In genomic region chr10:119207367-119207668, GRCh38 we compare ENCODE assay signal across 8 cellular contexts. TPM values are rescaled to one million over a fixed set of nuclear protein-coding genes. Genes with fewer than 3 reads are reported as not detected.
DNase-seq lines count a peak whose midpoint lies in the region; ATAC-seq and TF ChIP-seq lines count a peak whose summit lies in the region.

TSS of gene GRK5 (plus strand) at chr10:119207571. CDS start at chr10:119207918, 347 bp downstream.

- peak; percentile 51 for TF ChIP-seq POLR2A in prostate gland (IDR thresholded peaks at IDR 0.05)

- H3K27ac Mint-ChIP-seq in T-helper 17 cell: peak within 1 kb of the TSS; percentile 96

- peak within 1 kb of the TSS; percentile 95 for H3K4me3 Mint-ChIP-seq in T-helper 17 cell

- H3K4me3 ChIP-seq in left ventricle myocardium inferior (peak within 1 kb of the TSS; percentile 97), prostate gland (peak within 1 kb of the TSS; percentile 72 to 85)

- peaks cover 63% of the 10 kb centered on the region for H3K4me1 ChIP-seq in left ventricle myocardium inferior
- H3K4me1 ChIP-seq in prostate gland (replicated peaks): peaks cover 22% of the 10 kb centered on the region

- H3K27ac ChIP-seq in left ventricle myocardium inferior (replicated peaks): peak within 1 kb of the TSS; percentile 97
- peak within 1 kb of the TSS; percentile 93 to 94 for H3K27ac ChIP-seq in prostate gland

- peaks cover 33% of the 10 kb centered on the region for H3K4me1 Mint-ChIP-seq in T-helper 17 cell

- DNase-seq in GM13977 (ENCODE audit: low spot score) (peak; percentile 99), NCI-H1694 treated with DMSO at 0.1 percent for 48 hours (lab: John Stamatoyannopoulos, UW) (peak; percentile 49), T-helper 17 cell (peak; percentile 96 to 98 (median 98)), amygdala (lab: John Stamatoyannopoulos, UW) (peak; percentile 52 to 95 (median 89)), left ventricle myocardium inferior (peak; percentile 95), prostate gland (ENCODE audit: low spot score) (peak; percentile 90), ureter (ENCODE audit: low spot score) (peak; percentile 92)

- H3K27me3 Mint-ChIP-seq in T-helper 17 cell: no peaks in the 10 kb centered on the region

- no peaks in the 10 kb centered on the region for H3K27me3 ChIP-seq in left ventricle myocardium inferior (ENCODE audit: low read depth)
- H3K27me3 ChIP-seq in prostate gland (replicated peaks; ENCODE audit: insufficient read depth): no peaks in the 10 kb centered on the region

- 1% methylated on average over 19 of the region's 34 CpGs for WGBS in prostate gland

- in situ Hi-C loops in GM13977 (cut with MboI; ENCODE audit: low pct_unique_long_range_greater_than_20kb, low sequenced_read_pairs, unreplicated experiment): loop anchor here (5.0 kb wide), 1 partner anchor 210 kb away; no protein-coding TSS in a partner anchor

- ATAC-seq in HG02870 (IDR thresholded peaks at IDR 0.05; ENCODE audit: unreplicated experiment): peak; percentile 63
- peak; percentile 87 for ATAC-seq in T-helper 17 cell

- no peaks in the 10 kb centered on the region for H3K36me3 Mint-ChIP-seq in T-helper 17 cell (ENCODE audit: low read depth)

- H3K9me3 ChIP-seq in T-helper 17 cell (ENCODE audit: control insufficient read depth, low read length, poor library complexity, severe bottlenecking) (no peaks in the 10 kb centered on the region), left ventricle myocardium inferior (replicated peaks) (no peaks in the 10 kb centered on the region), prostate gland (no peaks in the 10 kb centered on the region)

- H3K36me3 ChIP-seq in left ventricle myocardium inferior (no peaks in the 10 kb centered on the region), prostate gland (no peaks in the 10 kb centered on the region)

- TF ChIP-seq CTCF in GM13977 (IDR thresholded peaks at IDR 0.05; ENCODE audit: extremely low read depth, insufficient read depth, missing control alignments) (no peak), left ventricle myocardium inferior (IDR thresholded peaks at IDR 0.05; ENCODE audit: borderline replicate concordance) (no peak), prostate gland (IDR thresholded peaks at IDR 0.05) (peak in 1 of 4 experiments; percentile 3)

- intact Hi-C loops in left ventricle myocardium inferior (cut with micrococcal nuclease) (no loop called here), prostate gland (cut with DNase I) (loop anchor here (2.0 to 5.0 kb wide), 3 partner anchors 45 to 335 kb away; partner anchors contain the start of gene RGS10)

RNA-seq across cellular contexts. Expression of gene GRK5, which starts in this region (rescaled TPM):
- total RNA-seq in T-helper 17 cell (10 to 100 TPM; 13.9 to 28.5 TPM), left ventricle myocardium inferior (52.8 TPM), prostate gland (10 to 100 TPM in 1 of 2 donors, 1 to 10 TPM in 1; 4.8 to 10.6 TPM), ureter (16.7 TPM)

Comparison
In these comparisons a context has a peak if more than half of its experiments do, and no peak if none do; other contexts are left out.
1. Peak in every context shown above with its lines: DNase-seq, ATAC-seq, H3K4me3 ChIP-seq and H3K27ac ChIP-seq.
2. DNase-seq: peak in every context shown above with its lines; median percentile 99 in GM13977; 98 in T-helper 17 cell; 95 in left ventricle myocardium inferior; 92 in ureter; 90 in prostate gland; 89 in amygdala; 49 in NCI-H1694 treated with DMSO at 0.1 percent for 48 hours.